34 cellular contexts compared by ENCODE assay signal in genomic region chr12:122939151-122939550, GRCh38.
"Had no signal": no experiment of that assay in that cellular context is flagged by ENCODE, and none has a peak within 500 bp of the region (broad histone marks: within the 10 kb centered on the region; RNA-seq: fewer than 3 reads in every experiment).

No MANE protein-coding gene starts in this region.

- H3K9me3 ChIP-seq: adrenal gland, breast epithelium, colonic mucosa had no signal

- ATAC-seq: activated CD4-positive, alpha-beta T cell treated with anti-CD3 and anti-CD28 coated beads for 36 hours; activated CD8-positive, alpha-beta memory T cell treated with anti-CD3 and anti-CD28 coated beads, Interleukin-2, amount 10 ng/mL, durations not matched to agents 7 days and 5 days; activated CD8-positive, alpha-beta T cell treated with anti-CD3 and anti-CD28 coated beads, Interleukin-2, amount 10 ng/mL, durations not matched to agents 7 days and 5 days; activated naive CD8-positive, alpha-beta T cell treated with anti-CD3 and anti-CD28 coated beads, Interleukin-2, amount 50 U/mL, for 24 hours; esophagus mucosa had no signal

- FAIRE-seq: frontal cortex had no signal

- H3K27ac Mint-ChIP-seq: activated CD4-positive, alpha-beta memory T cell treated with anti-CD3 and anti-CD28 coated beads for 36 hours; activated CD4-positive, alpha-beta T cell treated with anti-CD3 and anti-CD28 coated beads for 36 hours; activated CD4-positive, alpha-beta T cell treated with anti-CD3 and anti-CD28 coated beads, Interleukin-2, amount 10 ng/mL, durations not matched to agents 24 days and 14 days; activated CD8-positive, alpha-beta memory T cell treated with anti-CD3 and anti-CD28 coated beads, Interleukin-2, amount 10 ng/mL, durations not matched to agents 7 days and 5 days; activated CD8-positive, alpha-beta T cell treated with anti-CD3 and anti-CD28 coated beads, Interleukin-2, amount 10 ng/mL, durations not matched to agents 7 days and 5 days; activated naive CD4-positive, alpha-beta T cell treated with anti-CD3 and anti-CD28 coated beads for 36 hours; activated naive CD4-positive, alpha-beta T cell treated with anti-CD3 and anti-CD28 coated beads, Interleukin-2, amount 50 U/mL, for 24 hours; activated naive CD8-positive, alpha-beta T cell treated with anti-CD3 and anti-CD28 coated beads for 36 hours; activated naive CD8-positive, alpha-beta T cell treated with anti-CD3 and anti-CD28 coated beads, Interleukin-2, amount 50 U/mL, for 24 hours; activated T-helper 1 cell treated with anti-CD3 and anti-CD28 coated beads, Interleukin-12 subunit alpha, Interleukin-12 subunit beta, Interleukin-2, Interleukin-4 antibody, amounts not matched to agents 30 ng/mL and 10 ng/mL and 1 ng/mL, durations not matched to agents 14 hours and 24 hours and 36 hours; activated T-helper 2 cell treated with anti-CD3 and anti-CD28 coated beads, Interferon-gamma antibody, Interleukin-2, Interleukin-4, amounts not matched to agents 10 μg/mL and 5 μg/mL and 100 μg/mL, durations not matched to agents 14 hours and 24 hours and 36 hours; brain; dendritic cell treated with granulocyte-macrophage colony-stimulating factor and Interleukin-4, amounts not matched to agents 40 ng/mL and 50 ng/mL, for 4 days; endodermal cell had no signal

- H3K27ac ChIP-seq: adrenal gland, breast epithelium, cardiac muscle cell, colonic mucosa had no signal

- H3K4me1 ChIP-seq: breast epithelium, colonic mucosa had no signal

- H3K36me3 Mint-ChIP-seq: activated CD4-positive, alpha-beta memory T cell treated with anti-CD3 and anti-CD28 coated beads for 36 hours; activated CD8-positive, alpha-beta memory T cell treated with anti-CD3 and anti-CD28 coated beads, Interleukin-2, amount 10 ng/mL, durations not matched to agents 7 days and 5 days; activated naive CD8-positive, alpha-beta T cell treated with anti-CD3 and anti-CD28 coated beads for 36 hours had no signal

- H3K4me3 Mint-ChIP-seq: activated CD4-positive, alpha-beta memory T cell treated with anti-CD3 and anti-CD28 coated beads for 36 hours; activated CD4-positive, alpha-beta T cell treated with anti-CD3 and anti-CD28 coated beads for 36 hours; activated CD4-positive, alpha-beta T cell treated with anti-CD3 and anti-CD28 coated beads, Interleukin-2, amount 10 ng/mL, durations not matched to agents 24 days and 14 days; activated CD8-positive, alpha-beta memory T cell treated with anti-CD3 and anti-CD28 coated beads, Interleukin-2, amount 10 ng/mL, durations not matched to agents 7 days and 5 days; activated CD8-positive, alpha-beta T cell treated with anti-CD3 and anti-CD28 coated beads, Interleukin-2, amount 10 ng/mL, durations not matched to agents 7 days and 5 days; activated naive CD4-positive, alpha-beta T cell treated with anti-CD3 and anti-CD28 coated beads for 36 hours; activated naive CD4-positive, alpha-beta T cell treated with anti-CD3 and anti-CD28 coated beads, Interleukin-2, amount 50 U/mL, for 24 hours; activated naive CD8-positive, alpha-beta T cell treated with anti-CD3 and anti-CD28 coated beads for 36 hours; activated naive CD8-positive, alpha-beta T cell treated with anti-CD3 and anti-CD28 coated beads, Interleukin-2, amount 50 U/mL, for 24 hours; activated T-helper 1 cell treated with anti-CD3 and anti-CD28 coated beads, Interleukin-12 subunit alpha, Interleukin-12 subunit beta, Interleukin-2, Interleukin-4 antibody, amounts not matched to agents 30 ng/mL and 10 ng/mL and 1 ng/mL, durations not matched to agents 14 hours and 24 hours and 36 hours; brain; dendritic cell treated with granulocyte-macrophage colony-stimulating factor and Interleukin-4, amounts not matched to agents 40 ng/mL and 50 ng/mL, for 4 days; endodermal cell had no signal

- H3K36me3 ChIP-seq: adrenal gland, breast epithelium, cardiac muscle cell, colonic mucosa had no signal

- H3K9me3 Mint-ChIP-seq: activated CD4-positive, alpha-beta memory T cell treated with anti-CD3 and anti-CD28 coated beads for 36 hours; activated CD4-positive, alpha-beta T cell treated with anti-CD3 and anti-CD28 coated beads, Interleukin-2, amount 10 ng/mL, durations not matched to agents 24 days and 14 days; activated naive CD4-positive, alpha-beta T cell treated with anti-CD3 and anti-CD28 coated beads for 36 hours; activated naive CD4-positive, alpha-beta T cell treated with anti-CD3 and anti-CD28 coated beads, Interleukin-2, amount 50 U/mL, for 24 hours; activated naive CD8-positive, alpha-beta T cell treated with anti-CD3 and anti-CD28 coated beads for 36 hours; activated naive CD8-positive, alpha-beta T cell treated with anti-CD3 and anti-CD28 coated beads, Interleukin-2, amount 50 U/mL, for 24 hours; activated T-helper 1 cell treated with anti-CD3 and anti-CD28 coated beads, Interleukin-12 subunit alpha, Interleukin-12 subunit beta, Interleukin-2, Interleukin-4 antibody, amounts not matched to agents 30 ng/mL and 10 ng/mL and 1 ng/mL, durations not matched to agents 14 hours and 24 hours and 36 hours; activated T-helper 2 cell treated with anti-CD3 and anti-CD28 coated beads, Interferon-gamma antibody, Interleukin-2, Interleukin-4, amounts not matched to agents 10 μg/mL and 5 μg/mL and 100 μg/mL, durations not matched to agents 14 hours and 24 hours and 36 hours; brain; dendritic cell treated with granulocyte-macrophage colony-stimulating factor and Interleukin-4, amounts not matched to agents 40 ng/mL and 50 ng/mL, for 4 days; endodermal cell had no signal

- H3K27me3 ChIP-seq: adrenal gland, breast epithelium, cardiac muscle cell, colonic mucosa, dorsolateral prefrontal cortex had no signal

- DNase-seq: activated CD4-positive, alpha-beta memory T cell treated with anti-CD3 and anti-CD28 coated beads for 36 hours; activated CD4-positive, alpha-beta T cell treated with anti-CD3 and anti-CD28 coated beads for 36 hours; activated CD4-positive, alpha-beta T cell treated with anti-CD3 and anti-CD28 coated beads, Interleukin-2, amount 10 ng/mL, durations not matched to agents 24 days and 14 days; activated CD4-positive, CD25-positive, alpha-beta regulatory T cell; activated CD4-positive, CD25-positive, alpha-beta regulatory T cell treated with anti-CD3 and anti-CD28 coated beads, Interleukin-2, amount 50 U/mL, for 72 hours; activated CD8-positive, alpha-beta memory T cell treated with anti-CD3 and anti-CD28 coated beads, Interleukin-2, amount 10 ng/mL, durations not matched to agents 7 days and 5 days; activated CD8-positive, alpha-beta memory T cell treated with anti-CD3 and anti-CD28 coated beads, Interleukin-2, amount 50 U/mL, for 4 hours; activated CD8-positive, alpha-beta T cell treated with anti-CD3 and anti-CD28 coated beads, Interleukin-2, amount 10 ng/mL, durations not matched to agents 7 days and 5 days; activated effector memory CD4-positive, alpha-beta T cell treated with anti-CD3 and anti-CD28 coated beads, Interleukin-2, amount 50 U/mL, for 16 hours; activated naive CD4-positive, alpha-beta T cell treated with anti-CD3 and anti-CD28 coated beads for 36 hours; activated naive CD8-positive, alpha-beta T cell treated with anti-CD3 and anti-CD28 coated beads for 36 hours; activated naive CD8-positive, alpha-beta T cell treated with anti-CD3 and anti-CD28 coated beads, Interleukin-2, amount 50 U/mL, for 24 hours; activated T-cell treated with anti-CD3 and anti-CD28 coated beads, Interleukin-2, amount 50 U/mL, for 1 hour; activated T-cell treated with anti-CD3 and anti-CD28 coated beads, Interleukin-2, amount 50 U/mL, for 48 hours; adrenal gland; amygdala; aorta; central memory CD4-positive, alpha-beta T cell; cerebellar nuclear complex; colonic mucosa; dorsolateral prefrontal cortex; effector memory CD4-positive, alpha-beta T cell; endodermal cell; foreskin fibroblast; T-helper 2 cell had no signal

- H3K27me3 Mint-ChIP-seq: activated CD4-positive, alpha-beta memory T cell treated with anti-CD3 and anti-CD28 coated beads for 36 hours; activated CD4-positive, alpha-beta T cell treated with anti-CD3 and anti-CD28 coated beads for 36 hours; activated CD4-positive, alpha-beta T cell treated with anti-CD3 and anti-CD28 coated beads, Interleukin-2, amount 10 ng/mL, durations not matched to agents 24 days and 14 days; activated CD8-positive, alpha-beta memory T cell treated with anti-CD3 and anti-CD28 coated beads, Interleukin-2, amount 10 ng/mL, durations not matched to agents 7 days and 5 days; activated naive CD4-positive, alpha-beta T cell treated with anti-CD3 and anti-CD28 coated beads, Interleukin-2, amount 50 U/mL, for 24 hours; activated naive CD8-positive, alpha-beta T cell treated with anti-CD3 and anti-CD28 coated beads for 36 hours; activated naive CD8-positive, alpha-beta T cell treated with anti-CD3 and anti-CD28 coated beads, Interleukin-2, amount 50 U/mL, for 24 hours; brain; dendritic cell treated with granulocyte-macrophage colony-stimulating factor and Interleukin-4, amounts not matched to agents 40 ng/mL and 50 ng/mL, for 4 days had no signal

- H3K4me1 Mint-ChIP-seq: activated naive CD4-positive, alpha-beta T cell treated with anti-CD3 and anti-CD28 coated beads, Interleukin-2, amount 50 U/mL, for 24 hours; endodermal cell had no signal

- H3K4me3 ChIP-seq: adrenal gland, breast epithelium, cardiac muscle cell, colonic mucosa, dorsolateral prefrontal cortex had no signal
